10 cellular contexts compared by ENCODE assay signal in the genomic region with DNA sequence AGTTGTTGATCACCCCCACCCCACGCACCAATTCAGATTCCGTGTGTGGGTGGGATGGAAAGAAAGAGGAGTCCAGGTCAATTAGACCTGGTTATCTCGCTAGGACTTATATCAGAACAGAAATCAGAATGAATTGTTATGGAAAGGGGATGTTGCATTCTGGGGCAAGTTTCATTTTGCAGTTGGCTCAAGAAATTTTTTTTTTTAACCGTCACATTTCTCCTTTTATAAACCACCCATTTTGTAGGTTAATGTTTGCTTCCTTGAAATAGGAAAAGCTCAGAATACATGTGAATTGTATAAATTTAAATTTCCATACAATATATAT. TPM values are rescaled to one million over a fixed set of nuclear protein-coding genes. Genes with fewer than 3 reads are reported as not detected.
DNase-seq lines count a peak whose midpoint lies in the region; ATAC-seq, FAIRE-seq and TF ChIP-seq lines count a peak whose summit lies in the region.
"Had no signal": no experiment of that assay in that cellular context is flagged by ENCODE, and none has a peak within 500 bp of the region (broad histone marks: within the 10 kb centered on the region; RNA-seq: fewer than 3 reads in every experiment).

No MANE protein-coding gene starts in this region.

- H3K27ac ChIP-seq in lower lobe of right lung = peak overlapping the region; percentile 78
- H3K27ac ChIP-seq in tibial nerve = peak overlapping the region; percentile 69 to 97 (median 94)
- H3K27ac ChIP-seq: C4-2B had no signal

- peak; percentile 70 for DNase-seq in activated naive CD4-positive, alpha-beta T cell treated with Interleukin-2 at 50 U/mL for 16 hours
- no peak for DNase-seq in activated naive CD4-positive, alpha-beta T cell (lab: John Stamatoyannopoulos, UW)
- DNase-seq in lower lobe of right lung = no peak
- no peak for DNase-seq in tibial nerve (ENCODE audit: low spot score in 2 of 2)
- no peak for DNase-seq in omental fat pad (ENCODE audit: low spot score)
- DNase-seq in GM10248 (ENCODE audit: extremely low spot score) = no peak
- no peak for DNase-seq in HTR-8/SVneo (ENCODE audit: insufficient read length, low spot score)
- DNase-seq: activated CD4-positive, CD25-positive, alpha-beta regulatory T cell had no signal

- WGBS in tibial nerve, 2 donors = 51% methylated on average over 4 of the region's 4 CpGs

- H3K4me3 Mint-ChIP-seq in activated naive CD4-positive, alpha-beta T cell treated with anti-CD3 and anti-CD28 coated beads, Interleukin-2, amount 50 U/mL, for 24 hours = peak overlapping the region; percentile 94

- H3K27me3 Mint-ChIP-seq in activated naive CD4-positive, alpha-beta T cell treated with anti-CD3 and anti-CD28 coated beads, Interleukin-2, amount 50 U/mL, for 24 hours = peaks cover 16% of the 10 kb centered on the region

- TF ChIP-seq POLR2A in tibial nerve (IDR thresholded peaks at IDR 0.05) = no peak

- H3K36me3 Mint-ChIP-seq in activated naive CD4-positive, alpha-beta T cell treated with anti-CD3 and anti-CD28 coated beads, Interleukin-2, amount 50 U/mL, for 24 hours = peaks cover 2% of the 10 kb centered on the region

- H3K9me3 Mint-ChIP-seq in activated naive CD4-positive, alpha-beta T cell treated with anti-CD3 and anti-CD28 coated beads, Interleukin-2, amount 50 U/mL, for 24 hours = no peaks in the 10 kb centered on the region

- H3K27me3 ChIP-seq in lower lobe of right lung (ENCODE audit: low read depth) (peaks cover 32% of the 10 kb centered on the region), tibial nerve (peaks cover 0 to 13% of the 10 kb centered on the region in 2 donors)

- CTCF ChIA-PET in GM10248 (lab: Yijun Ruan, JAX) = no interaction called here

- H3K9me3 ChIP-seq in lower lobe of right lung = no peaks in the 10 kb centered on the region
- H3K9me3 ChIP-seq in tibial nerve = no peaks in the 10 kb centered on the region

- POLR2A ChIA-PET in GM10248 (lab: Yijun Ruan, JAX) = no interaction called here

- H3K4me1 Mint-ChIP-seq in activated naive CD4-positive, alpha-beta T cell treated with anti-CD3 and anti-CD28 coated beads, Interleukin-2, amount 50 U/mL, for 24 hours = peaks cover 53% of the 10 kb centered on the region

- H3K4me3 ChIP-seq in lower lobe of right lung (peak overlapping the region; percentile 60), tibial nerve (peak overlapping the region; percentile 60 to 87 (median 72))

- no peak for FAIRE-seq in HTR-8/SVneo (lab: Jason Lieb, UNC)

- ATAC-seq in lower lobe of right lung (no peak), omental fat pad (ENCODE audit: low FRiP score) (no peak)

- H3K4me1 ChIP-seq in lower lobe of right lung (peaks cover 34% of the 10 kb centered on the region), tibial nerve (peaks cover 0 to 58% (median 10%) of the 10 kb centered on the region in 4 donors)

- no peak for TF ChIP-seq EP300 in tibial nerve (IDR thresholded peaks at IDR 0.05)

- TF ChIP-seq CTCF in lower lobe of right lung (IDR thresholded peaks at IDR 0.05) (no peak), tibial nerve (IDR thresholded peaks at IDR 0.05) (no peak), omental fat pad (IDR thresholded peaks at IDR 0.05) (no peak), GM10248 (IDR thresholded peaks at IDR 0.05; ENCODE audit: control extremely low read depth, extremely low read depth, low read depth, missing control alignments) (no peak)

- intact Hi-C loops in lower lobe of right lung (cut with DNase I) = loop anchor here (10.0 kb wide), 1 partner anchor 290 kb away; no protein-coding TSS in a partner anchor

- H3K27ac Mint-ChIP-seq in activated naive CD4-positive, alpha-beta T cell treated with anti-CD3 and anti-CD28 coated beads, Interleukin-2, amount 50 U/mL, for 24 hours = peak overlapping the region; percentile 23

- H3K36me3 ChIP-seq in lower lobe of right lung = no peaks in the 10 kb centered on the region
- H3K36me3 ChIP-seq in tibial nerve = no peaks in the 10 kb centered on the region

RNA-seq across cellular contexts. Expression of a gene that starts 46.9 kb away (rescaled TPM):
- total RNA-seq in lower lobe of right lung (6.7 TPM), tibial nerve (10 to 100 TPM in 3 of 4 donors, 1 to 10 TPM in 1; 6.6 to 16.5 (median 14.8) TPM), omental fat pad (1 to 10 TPM; 2.2 to 8.4 (median 5.2) TPM)
